ENCODE assay signal across 13 cellular contexts in genomic region chr5:17426104-17426739, GRCh38.
DNase-seq lines count a peak whose midpoint lies in the region; ATAC-seq and TF ChIP-seq lines count a peak whose summit lies in the region.
"Had no signal": no experiment of that assay in that cellular context is flagged by ENCODE, and none has a peak within 500 bp of the region (broad histone marks: within the 10 kb centered on the region; RNA-seq: fewer than 3 reads in every experiment).

No MANE protein-coding gene starts in this region.

- intact Hi-C loops in uterus (cut with DNase I; ENCODE audit: low total_unique reads), result no loop called here
- intact Hi-C loops in Right ventricle myocardium inferior (cut with DNase I), result no loop called here
- intact Hi-C loops in body of pancreas (cut with DNase I), result no loop called here

- ATAC-seq in GM18499 (IDR thresholded peaks at IDR 0.05; ENCODE audit: insufficient read depth, unreplicated experiment) (peak; percentile 92), GM19467 (IDR thresholded peaks at IDR 0.05; ENCODE audit: unreplicated experiment) (peak; percentile 89), HG02981 (IDR thresholded peaks at IDR 0.05; ENCODE audit: unreplicated experiment) (peak; percentile 58), Right ventricle myocardium inferior (no peak), body of pancreas (no peak)
- ATAC-seq: activated CD8-positive, alpha-beta T cell treated with anti-CD3 and anti-CD28 coated beads, Interleukin-2, amount 10 ng/mL, durations not matched to agents 7 days and 5 days had no signal

- H3K27me3 ChIP-seq in uterus (no peaks in the 10 kb centered on the region), BE2C (no peaks in the 10 kb centered on the region), body of pancreas (no peaks in the 10 kb centered on the region)

- no peak overlapping the region for H3K4me3 ChIP-seq in uterus
- no peak overlapping the region for H3K4me3 ChIP-seq in BE2C (ENCODE audit: low read depth, low read length)
- no peak overlapping the region for H3K4me3 ChIP-seq in body of pancreas
- H3K4me3 ChIP-seq: SK-N-MC, smooth muscle cell had no signal

- 44% methylated on average over 2 of the region's 2 CpGs for WGBS in body of pancreas, 2 donors

- DNase-seq in NCI-H1417 treated with DMSO at 0.1 percent for 48 hours (lab: John Stamatoyannopoulos, UW) (peak; percentile 75), uterus (no peak), BE2C (no peak), Right ventricle myocardium inferior (ENCODE audit: missing footprints) (no peak), body of pancreas (no peak)
- DNase-seq: activated CD8-positive, alpha-beta T cell treated with anti-CD3 and anti-CD28 coated beads, Interleukin-2, amount 10 ng/mL, durations not matched to agents 7 days and 5 days; NCI-H2029 treated with DMSO at 0.1 percent for 48 hours had no signal

- TF ChIP-seq POLR2A in uterus (IDR thresholded peaks at IDR 0.05), result no peak
- TF ChIP-seq POLR2A in body of pancreas (IDR thresholded peaks at IDR 0.05), result no peak

- no peak for TF ChIP-seq CTCF in uterus (IDR thresholded peaks at IDR 0.05)
- no peak for TF ChIP-seq CTCF in BE2C (IDR thresholded peaks at IDR 0.05; ENCODE audit: low read depth, low read length)
- TF ChIP-seq CTCF in body of pancreas (IDR thresholded peaks at IDR 0.05), result no peak

- H3K27ac ChIP-seq in uterus (no peak overlapping the region), body of pancreas (no peak overlapping the region)
- H3K27ac ChIP-seq: C4-2B, SK-N-MC had no signal

- H3K36me3 ChIP-seq in uterus (no peaks in the 10 kb centered on the region), BE2C (no peaks in the 10 kb centered on the region), body of pancreas (replicated peaks in 1 of 2; ENCODE audit: insufficient read depth in 1 of 2, low read depth in 2 of 2) (no peaks in the 10 kb centered on the region)

- no peaks in the 10 kb centered on the region for H3K4me1 ChIP-seq in uterus
- no peaks in the 10 kb centered on the region for H3K4me1 ChIP-seq in BE2C
- no peaks in the 10 kb centered on the region for H3K4me1 ChIP-seq in body of pancreas

- H3K9me3 ChIP-seq in uterus (no peaks in the 10 kb centered on the region), BE2C (0 out of 2 replicates have a peak, but pooled peaks cover 2% of the 10 kb centered on the region), body of pancreas (no peaks in the 10 kb centered on the region)

Comparison
In these comparisons a context has a peak if more than half of its experiments do, and no peak if none do; other contexts are left out.
1. ATAC-seq: peak in GM18499 (single experiment), GM19467 (single experiment) and HG02981 (single experiment); none in Right ventricle myocardium inferior (single experiment) and body of pancreas (single experiment).